ENCODE assay signal across 8 cellular contexts in the genomic region with DNA sequence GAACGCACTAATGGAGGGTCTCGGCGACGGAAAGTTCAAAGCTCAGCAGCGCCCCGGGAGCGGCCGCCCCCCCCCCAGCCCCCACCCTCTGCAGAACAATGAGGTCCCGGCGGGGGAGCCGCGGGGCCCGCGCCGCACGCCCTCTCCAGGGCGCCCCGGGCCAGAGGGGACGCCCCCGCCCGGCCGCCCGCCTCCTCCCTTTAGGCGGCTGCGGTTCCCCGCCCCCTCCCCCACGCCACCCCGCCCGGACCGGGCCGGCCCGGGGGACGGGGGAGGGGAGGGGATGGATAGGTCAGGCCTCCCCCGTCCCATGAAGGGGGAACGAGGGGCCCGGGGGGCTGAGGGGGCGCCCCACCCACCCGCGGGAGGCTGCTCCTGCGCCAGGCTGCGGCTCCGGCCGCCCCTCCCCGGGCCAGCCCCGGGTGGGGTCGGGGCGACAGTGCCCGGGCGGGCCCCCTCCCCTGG. TPM values are rescaled to one million over a fixed set of nuclear protein-coding genes. Genes with fewer than 3 reads are reported as not detected.
DNase-seq lines count a peak whose midpoint lies in the region; FAIRE-seq and TF ChIP-seq lines count a peak whose summit lies in the region.

No MANE protein-coding gene starts in this region.

- H3K36me3 ChIP-seq in HAP-1 (replicated peaks) (no peaks in the 10 kb centered on the region), spleen (no peaks in the 10 kb centered on the region)

- TF ChIP-seq POLR2A in spleen (IDR thresholded peaks at IDR 0.05) (no peak), GM12891 (IDR thresholded peaks at IDR 0.05; ENCODE audit: low read depth, low read length) (no peak)

- H3K4me1 Mint-ChIP-seq in type B pancreatic cell (ENCODE audit: unreplicated experiment): peaks cover 34% of the 10 kb centered on the region

- H3K27ac Mint-ChIP-seq in type B pancreatic cell: no peak overlapping the region

- H3K27me3 ChIP-seq in HAP-1 (ENCODE audit: low read depth) (peaks cover 10% of the 10 kb centered on the region), spleen (replicated peaks in 1 of 7) (peaks cover 0 to 58% (median 6%) of the 10 kb centered on the region in 7 donors)

- H3K9me3 Mint-ChIP-seq in type B pancreatic cell: no peaks in the 10 kb centered on the region

- H3K36me3 Mint-ChIP-seq in type B pancreatic cell: no peaks in the 10 kb centered on the region

- H3K27ac ChIP-seq in spleen: peak overlapping the region; percentile 57 to 89 (median 78)

- H3K4me3 Mint-ChIP-seq in type B pancreatic cell: no peak overlapping the region

- FAIRE-seq in GM12891 (lab: Jason Lieb, UNC): no peak

- H3K4me3 ChIP-seq in HAP-1 (peak overlapping the region; percentile 21), spleen (peak overlapping the region; percentile 69 to 94 (median 80))

- WGBS in spleen, 5 donors: 0 to 2% (median 1%) methylated on average over 3 to 45 of the region's 49 CpGs

- H3K9me3 ChIP-seq in HAP-1 (no peaks in the 10 kb centered on the region), spleen (no peaks in the 10 kb centered on the region)

- H3K4me1 ChIP-seq in HAP-1: no peaks in the 10 kb centered on the region
- H3K4me1 ChIP-seq in spleen: peaks cover 24 to 83% (median 54%) of the 10 kb centered on the region in 6 donors

- TF ChIP-seq CTCF in spleen (IDR thresholded peaks at IDR 0.05 in 8 of 11, conservative IDR thresholded peaks at IDR 0.05 in 3 of 11): no peak
- TF ChIP-seq CTCF in type B pancreatic cell (conservative IDR thresholded peaks at IDR 0.05): no peak

- intact Hi-C loops in spleen (cut with DNase I; ENCODE audit: low total_unique reads): loop anchor here (10.0 kb wide), 1 partner anchor 49 kb away; no protein-coding TSS in a partner anchor

- DNase-seq in HAP-1 (ENCODE audit: low spot score in 2 of 2) (peak in 1 of 2 experiments; percentile 56), UCSD-AML1 (lab: John Stamatoyannopoulos, UW; ENCODE audit: unreplicated experiment) (peak; percentile 64), globus pallidus (ENCODE audit: low spot score) (peak; percentile 33), spleen (no peak), cerebellar nuclear complex (lab: John Stamatoyannopoulos, UW) (no peak), type B pancreatic cell (ENCODE audit: extremely low spot score, unreplicated experiment) (no peak), GM12891 (ENCODE audit: insufficient read length, low spot score) (no peak), NCI-H2171 (lab: John Stamatoyannopoulos, UW) (no peak)

- H3K27me3 Mint-ChIP-seq in type B pancreatic cell: peaks cover 32% of the 10 kb centered on the region

- in situ Hi-C loops in HAP-1 (cut with MboI; ENCODE audit: low sequenced_read_pairs): no loop called here

TF ChIP-seq in GM12891, 5 proteins besides CTCF, POLR2A, EP300 and RAD21:
- TF ChIP-seq SPI1 (IDR thresholded peaks at IDR 0.05; ENCODE audit: low read depth, low read length): no peak
- no peak for TF ChIP-seq POLR2AphosphoS5 (IDR thresholded peaks at IDR 0.05; ENCODE audit: low read depth, low read length)
- TF ChIP-seq TAF1 (IDR thresholded peaks at IDR 0.05; ENCODE audit: low read depth, low read length): no peak
- no peak for TF ChIP-seq POU2F2 (IDR thresholded peaks at IDR 0.05; ENCODE audit: low read depth, low read length)
- TF ChIP-seq PAX5 (IDR thresholded peaks at IDR 0.05; ENCODE audit: insufficient read depth, low read length, severe bottlenecking): no peak
TF ChIP-seq in GM12891: peak in this region for 0.

RNA-seq across cellular contexts. Expression of a gene that starts 1.5 kb away (rescaled TPM):
- total RNA-seq in spleen (10 to 100 TPM; 25.3 to 45.4 (median 34.9) TPM), type B pancreatic cell (ENCODE audit: low replicate concordance) (27.7 and 44.5 TPM in 2 replicates)
- polyA plus RNA-seq in spleen: 1 to 10 TPM; 3.4 to 8.4 (median 4.2) TPM
- polyA plus RNA-seq in GM12891 (2012; ENCODE audit: low read depth, missing spikeins): 12.7 TPM

Comparison
In these comparisons a context has a peak if more than half of its experiments do, and no peak if none do; other contexts are left out.
1. DNase-seq: peak in UCSD-AML1 (single experiment) and globus pallidus (single experiment); none in spleen (single experiment), cerebellar nuclear complex (0 of 2), type B pancreatic cell (single experiment), GM12891 (single experiment) and NCI-H2171 (single experiment).